ENCODE assay signal across 8 cellular contexts in genomic region chr1:32241011-32241763, GRCh38. TPM values are rescaled to one million over a fixed set of nuclear protein-coding genes. Genes with fewer than 3 reads are reported as not detected.
A peak's percentile ranks its signal among the peaks of the same experiment; 100 is the strongest.
DNase-seq lines count a peak whose midpoint lies in the region; ATAC-seq and TF ChIP-seq lines count a peak whose summit lies in the region.

No MANE protein-coding gene starts in this region.

- peak overlapping the region; percentile 72 for H3K9ac ChIP-seq in Karpas-422 (ENCODE audit: low read length)

- no peaks in the 10 kb centered on the region for H3K27me3 Mint-ChIP-seq in activated B cell treated with CpG ODN at 0.5 μM for 24 hours

- peak overlapping the region; percentile 66 for H3K4me3 ChIP-seq in Karpas-422 (ENCODE audit: low read length)
- peak overlapping the region; percentile 55 for H3K4me3 ChIP-seq in mononuclear cell (ENCODE audit: low read length)
- H3K4me3 ChIP-seq in testis, result peak overlapping the region; percentile 47 to 80

- H3K36me3 ChIP-seq in Karpas-422 (ENCODE audit: insufficient read depth, low read length) (no peaks in the 10 kb centered on the region), testis (ENCODE audit: low read depth, missing control alignments) (no peaks in the 10 kb centered on the region)

- CTCF ChIA-PET in activated B cell treated with CpG ODN at 0.5 μM for 24 hours (lab: Charles Lee), result interaction anchor here (1.0 to 4.3 kb wide), 23 partner anchors 9 to 160 kb away, joined by 3 to 42 read pairs (median 5); partner anchors contain the start of genes BSDC1, CCDC28B, HDAC1 and KPNA6

- no peaks in the 10 kb centered on the region for H3K9me2 ChIP-seq in Karpas-422 (replicated peaks; ENCODE audit: insufficient read depth, low read length)

- peak overlapping the region; percentile 87 for H3K27ac Mint-ChIP-seq in activated B cell treated with CpG ODN at 0.5 μM for 24 hours

- no peaks in the 10 kb centered on the region for H3K79me2 ChIP-seq in Karpas-422 (ENCODE audit: low read length)

- peak; percentile 59 for ATAC-seq in activated B cell treated with CpG ODN at 0.5 μM for 24 hours (ENCODE audit: low read depth)

- WGBS in testis, 2 donors, result 1 to 5% methylated on average over 4 to 50 of the region's 54 CpGs

- peak overlapping the region; percentile 89 for H3K4me3 Mint-ChIP-seq in activated B cell treated with CpG ODN at 0.5 μM for 24 hours

- H3K4me1 ChIP-seq in Karpas-422 (ENCODE audit: low read length), result peaks cover 33% of the 10 kb centered on the region
- H3K4me1 ChIP-seq in mononuclear cell (ENCODE audit: insufficient read depth, low read length), result peaks cover 32% of the 10 kb centered on the region
- H3K4me1 ChIP-seq in testis, result peaks cover 30% of the 10 kb centered on the region

- no peak for TF ChIP-seq CTCF in activated B cell treated with CpG ODN at 0.5 μM for 24 hours (IDR thresholded peaks at IDR 0.05)
- TF ChIP-seq CTCF in testis (IDR thresholded peaks at IDR 0.05), result no peak

- no peaks in the 10 kb centered on the region for H4K20me1 ChIP-seq in Karpas-422 (ENCODE audit: insufficient read depth, low read depth, low read length)

- H3K9me3 Mint-ChIP-seq in activated B cell treated with CpG ODN at 0.5 μM for 24 hours, result no peaks in the 10 kb centered on the region

- H3K27ac ChIP-seq in Karpas-422 (ENCODE audit: low read length) (peak overlapping the region; percentile 65), testis (peak overlapping the region; percentile 74 to 87)

- no peaks in the 10 kb centered on the region for H3K36me3 Mint-ChIP-seq in activated B cell treated with CpG ODN at 0.5 μM for 24 hours (ENCODE audit: low read depth)

- POLR2A ChIA-PET in activated B cell treated with CpG ODN at 0.5 μM for 24 hours (lab: Charles Lee), result interaction anchor here (0.6 to 5.2 kb wide), 29 partner anchors 9 to 452 kb away, joined by 3 to 142 read pairs (median 5); partner anchors contain the start of genes BSDC1, CCDC28B, EIF3I and HDAC1

- DNase-seq in activated gamma-delta T cell treated with Interleukin-2 at 50 U/mL for 16 hours, result peak; percentile 35
- no peak for DNase-seq in activated gamma-delta T cell (lab: John Stamatoyannopoulos, UW)
- DNase-seq in Karpas-422, result peak; percentile 70
- peak; percentile 56 for DNase-seq in activated B cell treated with CpG ODN at 0.5 μM for 24 hours
- DNase-seq in erythroblast (lab: John Stamatoyannopoulos, UW), result peak; percentile 33 to 49
- DNase-seq in testis, result peak; percentile 67
- DNase-seq in GM19240 (ENCODE audit: insufficient read length, low spot score), result no peak

- no peaks in the 10 kb centered on the region for H3K27me3 ChIP-seq in Karpas-422 (ENCODE audit: low read length)
- H3K27me3 ChIP-seq in mononuclear cell (ENCODE audit: insufficient read depth, low read length), result no peaks in the 10 kb centered on the region
- no peaks in the 10 kb centered on the region for H3K27me3 ChIP-seq in testis

- peaks cover 22% of the 10 kb centered on the region for H3K4me1 Mint-ChIP-seq in activated B cell treated with CpG ODN at 0.5 μM for 24 hours

- intact Hi-C loops in activated B cell treated with CpG ODN at 0.5 μM for 24 hours (cut with micrococcal nuclease), result loop anchor here (1.0 to 2.0 kb wide), 5 partner anchors 9 to 96 kb away; partner anchors contain the start of genes EIF3I, MARCKSL1 and TMEM234
- intact Hi-C loops in testis (cut with DNase I; ENCODE audit: low total_unique reads), result loop anchor here (10.0 kb wide), 1 partner anchor 94 kb away; the partner anchor contains the start of gene MARCKSL1

- H3K9me3 ChIP-seq in Karpas-422 (ENCODE audit: low read length), result no peaks in the 10 kb centered on the region
- H3K9me3 ChIP-seq in mononuclear cell (ENCODE audit: low read depth, low read length), result no peaks in the 10 kb centered on the region
- no peaks in the 10 kb centered on the region for H3K9me3 ChIP-seq in testis

- H2AFZ ChIP-seq in Karpas-422 (ENCODE audit: low read length), result peak overlapping the region; percentile 61

- no peak for TF ChIP-seq POLR2A in erythroblast (IDR thresholded peaks at IDR 0.05; ENCODE audit: low read length)
- TF ChIP-seq POLR2A in testis (IDR thresholded peaks at IDR 0.05), result no peak

- peak overlapping the region; percentile 87 for H3K4me2 ChIP-seq in Karpas-422 (ENCODE audit: low read depth, low read length, poor library complexity, severe bottlenecking)

RNA-seq across cellular contexts. Expression of gene FAM167B, which starts 5.8 kb away (rescaled TPM):
- 1.5 TPM in 1 of 2 replicates, not detected in the other for total RNA-seq in Karpas-422 (2014; rRNA removed; shearing (Covaris generic); ENCODE audit: low replicate concordance)
- 1.2 and 1.4 TPM in 2 replicates for total RNA-seq in activated B cell treated with CpG ODN at 0.5 μM for 24 hours
- total RNA-seq in mononuclear cell, result not detected
- 1 to 10 TPM in 1 of 2 donors, under 1 TPM in 1; 0.99 to 1.6 TPM for total RNA-seq in testis
- polyA plus RNA-seq in testis (ENCODE audit: insufficient read depth, low read depth, low replicate concordance), result 1.6 TPM

RNA-seq across cellular contexts. Expression of gene LCK, which starts 9.9 kb away (rescaled TPM):
- 12.0 and 26.1 TPM in 2 replicates for total RNA-seq in Karpas-422 (2014; rRNA removed; shearing (Covaris generic); ENCODE audit: low replicate concordance)
- total RNA-seq in activated B cell treated with CpG ODN at 0.5 μM for 24 hours (16.6 and 16.8 TPM in 2 replicates), mononuclear cell (112 TPM), testis (1 to 10 TPM in 1 of 2 donors, under 1 TPM in 1; 0.79 to 3.2 TPM)
- polyA plus RNA-seq in testis (ENCODE audit: insufficient read depth, low read depth, low replicate concordance), result 4.3 TPM

RNA-seq across cellular contexts. Expression of gene EIF3I, which starts 19.0 kb away (rescaled TPM):
- total RNA-seq in Karpas-422 (2014; rRNA removed; shearing (Covaris generic); ENCODE audit: low replicate concordance), result 178 and 213 TPM in 2 replicates
- total RNA-seq in activated B cell treated with CpG ODN at 0.5 μM for 24 hours (196 and 213 TPM in 2 replicates), mononuclear cell (122 TPM), testis (100 to 1,000 TPM in 1 of 2 donors, 10 to 100 TPM in 1; 97.7 to 140 TPM)
- polyA plus RNA-seq in testis (ENCODE audit: insufficient read depth, low read depth, low replicate concordance), result 140 TPM

RNA-seq across cellular contexts. Expression of gene TMEM234, which starts 19.0 kb away (rescaled TPM):
- 11.2 and 11.6 TPM in 2 replicates for total RNA-seq in Karpas-422 (2014; rRNA removed; shearing (Covaris generic); ENCODE audit: low replicate concordance)
- total RNA-seq in activated B cell treated with CpG ODN at 0.5 μM for 24 hours (31.8 and 35.5 TPM in 2 replicates), mononuclear cell (6.6 TPM), testis (10 to 100 TPM; 35.9 to 58.3 TPM)
- 31.8 TPM for polyA plus RNA-seq in testis (ENCODE audit: insufficient read depth, low read depth, low replicate concordance)

RNA-seq across cellular contexts. Expression of gene DCDC2B, which starts 32.3 kb away (rescaled TPM):
- not detected in 2 replicates for total RNA-seq in Karpas-422 (2014; rRNA removed; shearing (Covaris generic); ENCODE audit: low replicate concordance)
- total RNA-seq in activated B cell treated with CpG ODN at 0.5 μM for 24 hours (not detected in 2 replicates), mononuclear cell (not detected), testis (1 to 10 TPM in 1 of 2 donors, under 1 TPM in 1; 0.81 to 1.7 TPM)
- 2.6 TPM for polyA plus RNA-seq in testis (ENCODE audit: insufficient read depth, low read depth, low replicate concordance)

Comparison
In these comparisons a context has a peak if more than half of its experiments do, and no peak if none do; other contexts are left out.
1. DNase-seq: peak in activated gamma-delta T cell treated with Interleukin-2 at 50 U/mL for 16 hours (single experiment), Karpas-422 (single experiment), activated B cell treated with CpG ODN at 0.5 μM for 24 hours (single experiment), erythroblast (2 of 2) and testis (single experiment); none in activated gamma-delta T cell (single experiment) and GM19240 (single experiment).
2. Peak in every context shown above with its lines, with median percentiles within 50 percentile points of each other: H3K4me3 ChIP-seq.